In genomic region chr17:47895856-47896671, GRCh38 we compare ENCODE assay signal across 8 cellular contexts. TPM values are rescaled to one million over a fixed set of nuclear protein-coding genes. Genes with fewer than 3 reads are reported as not detected.
DNase-seq lines count a peak whose midpoint lies in the region; ATAC-seq and TF ChIP-seq lines count a peak whose summit lies in the region.

SP2 (plus strand) TSS chr17:47896236; CDS start chr17:47896287, 51 bp downstream.

- H3K4me3 ChIP-seq in AG10803 (ENCODE audit: low read length), result peak within 1 kb of the TSS; percentile 98

- TF ChIP-seq CTCF in AG10803 (conservative IDR thresholded peaks at IDR 0.05; ENCODE audit: low read length), result no peak

- DNase-seq in AG10803 (ENCODE audit: low read depth) (peak; percentile 100), NCI-H460 (ENCODE audit: extremely low read depth, low read depth) (peak; percentile 100), cerebellar nuclear complex (lab: John Stamatoyannopoulos, UW) (peak; percentile 97 to 98), islet precursor cell (peak; percentile 100)
- peak; percentile 99 for DNase-seq in activated CD4-positive, CD25-positive, alpha-beta regulatory T cell treated with anti-CD3 and anti-CD28 coated beads, Interleukin-2, amount 50 U/mL, for 72 hours
- peak; percentile 98 to 100 (median 100) for DNase-seq in stimulated activated CD4-positive, alpha-beta T cell treated with anti-CD3 and anti-CD28 coated beads, Interleukin-12 subunit alpha, Interleukin-12 subunit beta, amount 100 ng/mL, for 48 hours (ENCODE audit: low read depth in 2 of 3, low spot score in 1 of 3)

- ATAC-seq in GM19043 (IDR thresholded peaks at IDR 0.05; ENCODE audit: low read depth, unreplicated experiment) (peak; percentile 87), HG03378 (IDR thresholded peaks at IDR 0.05; ENCODE audit: unreplicated experiment) (peak; percentile 93)

RNA-seq across cellular contexts. Expression of gene SP2, which starts in this region (rescaled TPM):
- 1.9 and 2.4 TPM in 2 replicates for total RNA-seq in NCI-H460 (2014; rRNA removed; shearing (Covaris generic))
- 0.26 and 0.36 TPM in 2 replicates for polyA plus RNA-seq in NCI-H460 (2014; cell fraction: nucleus; rRNA removed)

Comparison
In these comparisons a context has a peak if more than half of its experiments do, and no peak if none do; other contexts are left out.
1. Peak in every context shown above with its lines: DNase-seq, ATAC-seq and H3K4me3 ChIP-seq.